1 cellular context compared by ENCODE assay signal in the genomic region with DNA sequence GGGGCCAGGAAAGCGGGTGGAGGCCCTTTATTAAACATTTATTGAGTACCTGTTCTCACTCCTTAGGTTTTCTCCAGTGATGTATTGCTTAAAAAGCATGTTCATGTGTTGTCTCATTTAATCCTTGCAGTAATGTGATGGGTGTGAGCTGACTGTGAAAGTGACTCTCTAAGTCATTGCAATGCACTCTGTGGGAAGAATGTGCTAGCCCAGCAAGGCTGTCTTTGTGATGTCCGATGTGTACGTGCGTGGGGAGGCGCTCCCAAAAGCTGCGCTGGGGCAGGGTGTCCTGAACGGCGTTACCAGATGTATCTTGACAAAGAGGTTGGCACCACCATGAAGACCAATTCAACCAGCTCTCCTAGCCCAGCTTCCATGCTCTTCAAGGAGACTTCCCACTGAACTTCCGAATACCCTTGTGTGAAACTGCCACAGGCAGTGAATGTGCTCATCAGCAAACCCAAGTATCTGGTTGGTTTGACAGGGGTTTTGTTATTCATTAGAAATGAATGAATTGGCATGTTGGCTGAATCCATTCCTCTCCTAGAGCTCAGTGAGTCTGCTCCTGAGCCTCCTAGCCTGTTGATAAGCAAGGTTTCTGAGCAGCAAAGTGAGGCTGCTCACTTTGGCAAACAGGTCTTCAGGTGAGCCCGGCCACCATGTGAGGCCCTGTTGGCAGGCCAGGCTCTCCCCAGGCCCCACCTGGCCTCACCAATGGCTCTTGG.
TF ChIP-seq lines count a peak whose summit lies in the region.

No MANE protein-coding gene starts in this region.

TF ChIP-seq in HCT116, 20 proteins besides CTCF, POLR2A, EP300 and RAD21:
- TF ChIP-seq, protein P1, sequence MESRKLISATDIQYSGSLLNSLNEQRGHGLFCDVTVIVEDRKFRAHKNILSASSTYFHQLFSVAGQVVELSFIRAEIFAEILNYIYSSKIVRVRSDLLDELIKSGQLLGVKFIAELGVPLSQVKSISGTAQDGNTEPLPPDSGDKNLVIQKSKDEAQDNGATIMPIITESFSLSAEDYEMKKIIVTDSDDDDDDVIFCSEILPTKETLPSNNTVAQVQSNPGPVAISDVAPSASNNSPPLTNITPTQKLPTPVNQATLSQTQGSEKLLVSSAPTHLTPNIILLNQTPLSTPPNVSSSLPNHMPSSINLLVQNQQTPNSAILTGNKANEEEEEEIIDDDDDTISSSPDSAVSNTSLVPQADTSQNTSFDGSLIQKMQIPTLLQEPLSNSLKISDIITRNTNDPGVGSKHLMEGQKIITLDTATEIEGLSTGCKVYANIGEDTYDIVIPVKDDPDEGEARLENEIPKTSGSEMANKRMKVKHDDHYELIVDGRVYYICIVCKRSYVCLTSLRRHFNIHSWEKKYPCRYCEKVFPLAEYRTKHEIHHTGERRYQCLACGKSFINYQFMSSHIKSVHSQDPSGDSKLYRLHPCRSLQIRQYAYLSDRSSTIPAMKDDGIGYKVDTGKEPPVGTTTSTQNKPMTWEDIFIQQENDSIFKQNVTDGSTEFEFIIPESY (IDR thresholded peaks at IDR 0.05; ENCODE audit: extremely low read depth, insufficient replicate concordance, low read length), result no peak
- no peak for TF ChIP-seq SP1 (IDR thresholded peaks at IDR 0.05; ENCODE audit: low read depth)
- no peak for TF ChIP-seq SIN3A (IDR thresholded peaks at IDR 0.05; ENCODE audit: low read depth)
- TF ChIP-seq SRF (IDR thresholded peaks at IDR 0.05; ENCODE audit: low read depth), result no peak
- TF ChIP-seq, protein P2, sequence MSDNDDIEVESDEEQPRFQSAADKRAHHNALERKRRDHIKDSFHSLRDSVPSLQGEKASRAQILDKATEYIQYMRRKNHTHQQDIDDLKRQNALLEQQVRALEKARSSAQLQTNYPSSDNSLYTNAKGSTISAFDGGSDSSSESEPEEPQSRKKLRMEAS (IDR thresholded peaks at IDR 0.05), result no peak
- TF ChIP-seq POLR2AphosphoS5 (IDR thresholded peaks at IDR 0.05; ENCODE audit: low read depth, low read length), result no peak
